In genomic region chr22:41367680-41368542, GRCh38 we compare ENCODE assay signal across 9 cellular contexts. TPM values are rescaled to one million over a fixed set of nuclear protein-coding genes. Genes with fewer than 3 reads are reported as not detected.
DNase-seq lines count a peak whose midpoint lies in the region; ATAC-seq and TF ChIP-seq lines count a peak whose summit lies in the region.
"Had no signal": no experiment of that assay in that cellular context is flagged by ENCODE, and none has a peak within 500 bp of the region (broad histone marks: within the 10 kb centered on the region; RNA-seq: fewer than 3 reads in every experiment).

No MANE protein-coding gene starts in this region.

- peak overlapping the region; percentile 39 for H3K27ac ChIP-seq in duodenal mucosa (ENCODE audit: low read depth, low read length)
- peak overlapping the region; percentile 16 for H3K27ac ChIP-seq in muscle layer of duodenum (ENCODE audit: low read length)
- H3K27ac ChIP-seq: neutrophil had no signal

- H3K36me3 Mint-ChIP-seq in effector memory CD8-positive, alpha-beta T cell (ENCODE audit: insufficient read depth) = no peaks in the 10 kb centered on the region
- H3K36me3 Mint-ChIP-seq in naive thymus-derived CD8-positive, alpha-beta T cell = no peaks in the 10 kb centered on the region

- ATAC-seq in effector memory CD8-positive, alpha-beta T cell (replicated peaks) = no peak
- ATAC-seq in naive thymus-derived CD8-positive, alpha-beta T cell = no peak

- POLR2A ChIA-PET in AG04449 (lab: Yijun Ruan, JAX) = interaction anchor here (3.2 kb wide), 1 partner anchor 13 kb away, joined by 16 read pairs; the partner anchor contains the start of gene TEF
- POLR2A ChIA-PET in naive thymus-derived CD8-positive, alpha-beta T cell (lab: Charles Lee) = interaction anchor here (0.6 kb wide), 1 partner anchor 37 kb away, joined by 3 read pairs; no protein-coding TSS in a partner anchor

- CTCF ChIA-PET in AG04449 (lab: Yijun Ruan, JAX) = interaction anchor here (1.3 to 2.7 kb wide), 5 partner anchors 11 to 150 kb away, joined by 3 to 12 read pairs (median 5); no protein-coding TSS in a partner anchor

- no peaks in the 10 kb centered on the region for H3K9me3 Mint-ChIP-seq in effector memory CD8-positive, alpha-beta T cell
- no peaks in the 10 kb centered on the region for H3K9me3 Mint-ChIP-seq in naive thymus-derived CD8-positive, alpha-beta T cell

- peaks cover 0 to 7% of the 10 kb centered on the region in 2 donors for H3K27me3 Mint-ChIP-seq in effector memory CD8-positive, alpha-beta T cell
- peaks cover 0 to 16% (median 3%) of the 10 kb centered on the region in 5 donors for H3K27me3 Mint-ChIP-seq in naive thymus-derived CD8-positive, alpha-beta T cell

- no peaks in the 10 kb centered on the region for H3K36me3 ChIP-seq in duodenal mucosa (ENCODE audit: control insufficient read depth in 1 of 2, insufficient read depth in 2 of 2, low read length in 2 of 2)
- peaks cover 0 to 8% of the 10 kb centered on the region in 2 donors for H3K36me3 ChIP-seq in muscle layer of duodenum (ENCODE audit: control insufficient read depth in 1 of 2, insufficient read depth in 2 of 2, low read length in 2 of 2)
- H3K36me3 ChIP-seq: neutrophil had no signal

- DNase-seq in AG04449 (ENCODE audit: low read depth, low spot score) (no peak), NAMALWA (ENCODE audit: low spot score) (peak; percentile 30), T1000 (lab: John Stamatoyannopoulos, UW) (no peak), NOMO-1 treated with DMSO at 0.1 percent for 48 hours (lab: John Stamatoyannopoulos, UW; ENCODE audit: unreplicated experiment) (no peak)
- DNase-seq in effector memory CD8-positive, alpha-beta T cell = no peak
- DNase-seq in naive thymus-derived CD8-positive, alpha-beta T cell = no peak

- H3K27ac Mint-ChIP-seq in effector memory CD8-positive, alpha-beta T cell = no peak overlapping the region
- H3K27ac Mint-ChIP-seq in naive thymus-derived CD8-positive, alpha-beta T cell = peak overlapping the region in 2 of 10 donors; percentile 40 to 49

- H3K4me1 ChIP-seq in duodenal mucosa (ENCODE audit: control insufficient read depth in 1 of 2, insufficient read depth in 2 of 2, low read length in 2 of 2) = peaks cover 28 to 32% of the 10 kb centered on the region in 2 donors
- peaks cover 10 to 31% of the 10 kb centered on the region in 2 donors for H3K4me1 ChIP-seq in muscle layer of duodenum (ENCODE audit: control insufficient read depth in 1 of 2, insufficient read depth in 2 of 2, low read length in 2 of 2)

- no peak for TF ChIP-seq CTCF in AG04449 (IDR thresholded peaks at IDR 0.05; ENCODE audit: insufficient read depth, low read length, missing control alignments)

- H3K4me3 Mint-ChIP-seq in effector memory CD8-positive, alpha-beta T cell = no peak overlapping the region
- H3K4me3 Mint-ChIP-seq in naive thymus-derived CD8-positive, alpha-beta T cell = peak overlapping the region in 1 of 10 donors; percentile 36

- H3K9ac ChIP-seq in duodenal mucosa (ENCODE audit: low read depth in 1 of 2, low read length in 2 of 2) = peak overlapping the region; percentile 50 to 52

- H3K4me3 ChIP-seq in AG04449 (ENCODE audit: low read depth, low read length) (peak overlapping the region; percentile 41), duodenal mucosa (ENCODE audit: low read depth in 1 of 2, low read length in 2 of 2) (peak overlapping the region; percentile 56 to 66), muscle layer of duodenum (ENCODE audit: low read depth in 1 of 2, low read length in 2 of 2) (peak overlapping the region; percentile 70 to 82)

- peaks cover 0 to 5% of the 10 kb centered on the region in 2 donors for H3K4me1 Mint-ChIP-seq in effector memory CD8-positive, alpha-beta T cell (ENCODE audit: low read depth in 2 of 2)
- H3K4me1 Mint-ChIP-seq in naive thymus-derived CD8-positive, alpha-beta T cell = peaks cover 0 to 11% (median 0%) of the 10 kb centered on the region in 4 donors

- no peaks in the 10 kb centered on the region for H3K27me3 ChIP-seq in duodenal mucosa (ENCODE audit: control insufficient read depth in 1 of 2, insufficient read depth in 2 of 2, low read length in 2 of 2)
- no peaks in the 10 kb centered on the region for H3K27me3 ChIP-seq in muscle layer of duodenum (ENCODE audit: low read depth, low read length)
- H3K27me3 ChIP-seq: neutrophil had no signal

- H3K9me3 ChIP-seq in duodenal mucosa (ENCODE audit: control insufficient read depth in 1 of 2, low read length in 2 of 2) (no peaks in the 10 kb centered on the region), muscle layer of duodenum (ENCODE audit: control insufficient read depth in 1 of 2, low read length in 2 of 2) (no peaks in the 10 kb centered on the region)
- H3K9me3 ChIP-seq: neutrophil had no signal

RNA-seq across cellular contexts. Expression of gene TEF, which starts 13.8 kb away (rescaled TPM):
- total RNA-seq in naive thymus-derived CD8-positive, alpha-beta T cell = 1 to 10 TPM; 5.2 to 5.9 TPM
- 1 to 10 TPM; 2.0 to 5.7 (median 4.4) TPM for polyA plus RNA-seq in naive thymus-derived CD8-positive, alpha-beta T cell
